Comparison of ENCODE assay signal across 8 cellular contexts in genomic region chrX:102546818-102547493, GRCh38. TPM values are rescaled to one million over a fixed set of nuclear protein-coding genes. Genes with fewer than 3 reads are reported as not detected.
DNase-seq lines count a peak whose midpoint lies in the region; ATAC-seq and TF ChIP-seq lines count a peak whose summit lies in the region.

No MANE protein-coding gene starts in this region.

- peaks cover 3% of the 10 kb centered on the region for H3K9me3 Mint-ChIP-seq in osteocyte (ENCODE audit: unreplicated experiment)

- no peak for TF ChIP-seq CTCF in epithelial cell of esophagus (IDR thresholded peaks at IDR 0.05; ENCODE audit: insufficient read depth, low read depth, low read length, missing control alignments)
- no peak for TF ChIP-seq CTCF in osteocyte (IDR thresholded peaks at IDR 0.05)
- TF ChIP-seq CTCF in coronary artery (IDR thresholded peaks at IDR 0.05) = no peak

- H3K4me3 ChIP-seq in epithelial cell of esophagus (ENCODE audit: low read length) (peak overlapping the region; percentile 21), coronary artery (no peak overlapping the region)

- no peaks in the 10 kb centered on the region for H3K27me3 Mint-ChIP-seq in osteocyte (ENCODE audit: unreplicated experiment)

- DNase-seq in NCI-H82 (lab: John Stamatoyannopoulos, UW) = peak; percentile 18
- DNase-seq in NCI-H82 treated with DMSO at 0.1 percent for 48 hours (lab: John Stamatoyannopoulos, UW; ENCODE audit: unreplicated experiment) = no peak
- peak; percentile 34 for DNase-seq in NCI-H510A (lab: John Stamatoyannopoulos, UW)
- DNase-seq in epithelial cell of esophagus (ENCODE audit: low read depth) = no peak
- peak; percentile 10 for DNase-seq in stimulated activated naive CD8-positive, alpha-beta T cell treated with anti-CD3 and anti-CD28 coated beads, Interleukin-15, Interleukin-2, amounts not matched to agents 100 U/mL and 50 U/mL, for 24 hours
- no peak for DNase-seq in osteocyte (ENCODE audit: extremely low spot score, unreplicated experiment)
- DNase-seq in coronary artery (ENCODE audit: low spot score) = no peak

- ATAC-seq in stimulated activated naive CD8-positive, alpha-beta T cell treated with anti-CD3 and anti-CD28 coated beads, Interleukin-15, Interleukin-2, amounts not matched to agents 100 U/mL and 50 U/mL, for 24 hours = peak; percentile 57
- no peak for ATAC-seq in HG03280 (IDR thresholded peaks at IDR 0.05; ENCODE audit: unreplicated experiment)

- H3K27ac ChIP-seq in coronary artery = no peak overlapping the region

- no peaks in the 10 kb centered on the region for H3K36me3 Mint-ChIP-seq in osteocyte (ENCODE audit: unreplicated experiment)

- no peak overlapping the region for H3K4me3 Mint-ChIP-seq in osteocyte (ENCODE audit: unreplicated experiment)

- H3K4me1 Mint-ChIP-seq in osteocyte (ENCODE audit: unreplicated experiment) = no peaks in the 10 kb centered on the region

- no peak overlapping the region for H3K27ac Mint-ChIP-seq in osteocyte (ENCODE audit: unreplicated experiment)

RNA-seq across cellular contexts. Expression of gene TMSB15A, which starts 30.4 kb away (rescaled TPM):
- total RNA-seq in osteocyte = 5.9 and 6.6 TPM in 2 replicates

RNA-seq across cellular contexts. Expression of gene ARMCX5, which starts 52.4 kb away (rescaled TPM):
- total RNA-seq in osteocyte = 14.3 and 17.2 TPM in 2 replicates

Comparison
In these comparisons a context has a peak if more than half of its experiments do, and no peak if none do; other contexts are left out.
1. DNase-seq: peak in NCI-H82 (single experiment), NCI-H510A (single experiment) and stimulated activated naive CD8-positive, alpha-beta T cell treated with anti-CD3 and anti-CD28 coated beads, Interleukin-15, Interleukin-2, amounts not matched to agents 100 U/mL and 50 U/mL, for 24 hours (single experiment); none in NCI-H82 treated with DMSO at 0.1 percent for 48 hours (single experiment), epithelial cell of esophagus (single experiment), osteocyte (single experiment) and coronary artery (single experiment).